In the genomic region with DNA sequence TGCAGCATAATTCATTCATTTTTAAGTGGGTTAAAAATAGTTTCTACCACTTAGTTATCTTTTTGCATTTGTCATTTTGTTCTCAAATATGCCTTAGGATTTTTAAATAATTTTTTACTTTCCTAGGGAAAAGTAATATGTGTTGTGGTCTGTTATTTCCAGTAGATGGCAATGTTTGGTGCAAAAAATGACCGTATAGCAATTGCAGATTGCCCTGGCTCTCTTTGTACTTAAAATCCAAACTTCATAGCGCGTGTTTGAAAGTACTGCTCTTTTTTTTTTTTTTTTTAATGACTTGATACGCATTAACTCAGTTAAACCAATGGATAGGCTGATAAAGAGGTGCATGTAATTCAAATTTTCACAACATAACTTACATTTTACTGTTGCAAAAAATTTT, we compare ENCODE assay signal across 9 cellular contexts.
DNase-seq lines count a peak whose midpoint lies in the region; ATAC-seq and TF ChIP-seq lines count a peak whose summit lies in the region.
"Had no signal": no experiment of that assay in that cellular context is flagged by ENCODE, and none has a peak within 500 bp of the region (broad histone marks: within the 10 kb centered on the region; RNA-seq: fewer than 3 reads in every experiment).

No MANE protein-coding gene starts in this region.

- no peak overlapping the region for H2AFZ ChIP-seq in neural cell (ENCODE audit: low read depth, low read length)

- H3K4me2 ChIP-seq in neural cell (ENCODE audit: low read length): no peak overlapping the region
- H3K4me2 ChIP-seq: BLaER1 treated with 17β-estradiol and CSF1 and Interleukin-3, amounts not matched to agents 10 nM and 100 nM had no signal

- no peak for TF ChIP-seq EP300 in neural cell (conservative IDR thresholded peaks at IDR 0.05; ENCODE audit: poor library complexity, severe bottlenecking)

- TF ChIP-seq CTCF in chondrocyte (IDR thresholded peaks at IDR 0.05): peak; percentile 77
- peak; percentile 67 for TF ChIP-seq CTCF in neural cell (IDR thresholded peaks at IDR 0.05; ENCODE audit: poor library complexity, severe bottlenecking)

- H3K36me3 Mint-ChIP-seq in chondrocyte (ENCODE audit: low read depth): no peaks in the 10 kb centered on the region
- no peaks in the 10 kb centered on the region for H3K36me3 Mint-ChIP-seq in activated naive CD8-positive, alpha-beta T cell treated with anti-CD3 and anti-CD28 coated beads, Interleukin-2, amount 50 U/mL, for 24 hours (ENCODE audit: low read depth)
- H3K36me3 Mint-ChIP-seq in activated T-cell treated with anti-CD3 and anti-CD28 coated beads, Interleukin-2, amount 50 U/mL, for 4 hours (ENCODE audit: insufficient read depth): no peaks in the 10 kb centered on the region

- H3F3A ChIP-seq in neural cell (ENCODE audit: insufficient read depth, low read length, poor library complexity, severe bottlenecking): no peaks in the 10 kb centered on the region

- DNase-seq in NCI-H1694 treated with DMSO at 0.1 percent for 48 hours (lab: John Stamatoyannopoulos, UW) (peak; percentile 39), NCI-H1694 (lab: John Stamatoyannopoulos, UW) (no peak), NCI-H146 treated with DMSO at 0.1 percent for 48 hours (lab: John Stamatoyannopoulos, UW; ENCODE audit: unreplicated experiment) (peak; percentile 0), chondrocyte (ENCODE audit: low spot score) (no peak), NCI-H226 (no peak)
- no peak for DNase-seq in activated naive CD8-positive, alpha-beta T cell treated with anti-CD3 and anti-CD28 coated beads, Interleukin-2, amount 50 U/mL, for 24 hours
- DNase-seq in activated T-cell treated with anti-CD3 and anti-CD28 coated beads, Interleukin-2, amount 50 U/mL, for 4 hours: no peak

- H3K9me3 Mint-ChIP-seq in chondrocyte (ENCODE audit: low read depth): no peaks in the 10 kb centered on the region
- no peaks in the 10 kb centered on the region for H3K9me3 Mint-ChIP-seq in activated naive CD8-positive, alpha-beta T cell treated with anti-CD3 and anti-CD28 coated beads, Interleukin-2, amount 50 U/mL, for 24 hours
- no peaks in the 10 kb centered on the region for H3K9me3 Mint-ChIP-seq in activated T-cell treated with anti-CD3 and anti-CD28 coated beads, Interleukin-2, amount 50 U/mL, for 4 hours

- H3K4me3 ChIP-seq in neural cell (ENCODE audit: low read length): no peak overlapping the region
- H3K4me3 ChIP-seq: BLaER1 treated with 17β-estradiol and CSF1 and Interleukin-3, amounts not matched to agents 10 nM and 100 nM had no signal

- no peaks in the 10 kb centered on the region for H3K4me1 Mint-ChIP-seq in chondrocyte (ENCODE audit: low read depth)
- H3K4me1 Mint-ChIP-seq in activated naive CD8-positive, alpha-beta T cell treated with anti-CD3 and anti-CD28 coated beads, Interleukin-2, amount 50 U/mL, for 24 hours: no peaks in the 10 kb centered on the region
- H3K4me1 Mint-ChIP-seq in activated T-cell treated with anti-CD3 and anti-CD28 coated beads, Interleukin-2, amount 50 U/mL, for 4 hours (ENCODE audit: low read depth): no peaks in the 10 kb centered on the region

- no peaks in the 10 kb centered on the region for H3K9me3 ChIP-seq in neural cell (ENCODE audit: low read length)
- H3K9me3 ChIP-seq: BLaER1 treated with 17β-estradiol and CSF1 and Interleukin-3, amounts not matched to agents 10 nM and 100 nM had no signal

- no peak overlapping the region for H3K27ac Mint-ChIP-seq in chondrocyte (ENCODE audit: unreplicated experiment)
- H3K27ac Mint-ChIP-seq in activated naive CD8-positive, alpha-beta T cell treated with anti-CD3 and anti-CD28 coated beads, Interleukin-2, amount 50 U/mL, for 24 hours: no peak overlapping the region

- H3K36me3 ChIP-seq in neural cell (ENCODE audit: insufficient read depth, low read length): no peaks in the 10 kb centered on the region
- H3K36me3 ChIP-seq: BLaER1 treated with 17β-estradiol and CSF1 and Interleukin-3, amounts not matched to agents 10 nM and 100 nM had no signal

- no peaks in the 10 kb centered on the region for H3K27me3 Mint-ChIP-seq in chondrocyte (ENCODE audit: low read depth)
- no peaks in the 10 kb centered on the region for H3K27me3 Mint-ChIP-seq in activated naive CD8-positive, alpha-beta T cell treated with anti-CD3 and anti-CD28 coated beads, Interleukin-2, amount 50 U/mL, for 24 hours
- H3K27me3 Mint-ChIP-seq in activated T-cell treated with anti-CD3 and anti-CD28 coated beads, Interleukin-2, amount 50 U/mL, for 4 hours (ENCODE audit: low read depth): no peaks in the 10 kb centered on the region

- no peak overlapping the region for H3K9ac ChIP-seq in neural cell (ENCODE audit: low read length)
- H3K9ac ChIP-seq: BLaER1 treated with 17β-estradiol and CSF1 and Interleukin-3, amounts not matched to agents 10 nM and 100 nM had no signal

- H3K4me3 Mint-ChIP-seq in chondrocyte (ENCODE audit: unreplicated experiment): no peak overlapping the region
- H3K4me3 Mint-ChIP-seq in activated naive CD8-positive, alpha-beta T cell treated with anti-CD3 and anti-CD28 coated beads, Interleukin-2, amount 50 U/mL, for 24 hours: no peak overlapping the region
- no peak overlapping the region for H3K4me3 Mint-ChIP-seq in activated T-cell treated with anti-CD3 and anti-CD28 coated beads, Interleukin-2, amount 50 U/mL, for 4 hours

- no peak for ATAC-seq in activated naive CD8-positive, alpha-beta T cell treated with anti-CD3 and anti-CD28 coated beads, Interleukin-2, amount 50 U/mL, for 24 hours
- ATAC-seq in activated T-cell treated with anti-CD3 and anti-CD28 coated beads, Interleukin-2, amount 50 U/mL, for 4 hours: no peak

- H3K79me2 ChIP-seq in neural cell (replicated peaks; ENCODE audit: insufficient read depth, low read length): no peaks in the 10 kb centered on the region

- no peaks in the 10 kb centered on the region for H4K20me1 ChIP-seq in neural cell (ENCODE audit: insufficient read depth)

- H3K27ac ChIP-seq in neural cell (ENCODE audit: low read length): no peak overlapping the region
- H3K27ac ChIP-seq: BLaER1 treated with 17β-estradiol and CSF1 and Interleukin-3, amounts not matched to agents 10 nM and 100 nM had no signal

- no peaks in the 10 kb centered on the region for H3K27me3 ChIP-seq in neural cell (ENCODE audit: insufficient read depth, low read depth, low read length)

- no peaks in the 10 kb centered on the region for H3K9me2 ChIP-seq in neural cell (ENCODE audit: insufficient read depth, low read length)

- TF ChIP-seq RAD21 in neural cell (conservative IDR thresholded peaks at IDR 0.05): peak; percentile 73

TF ChIP-seq in neural cell, 6 proteins besides CTCF, POLR2A, EP300 and RAD21:
- no peak for TF ChIP-seq POLR2AphosphoS5 (IDR thresholded peaks at IDR 0.05)
- peak; percentile 75 for TF ChIP-seq SMC3 (conservative IDR thresholded peaks at IDR 0.05; ENCODE audit: poor library complexity)
- TF ChIP-seq TAF1 (IDR thresholded peaks at IDR 0.05; ENCODE audit: low read depth): no peak
- TF ChIP-seq, protein P1, sequence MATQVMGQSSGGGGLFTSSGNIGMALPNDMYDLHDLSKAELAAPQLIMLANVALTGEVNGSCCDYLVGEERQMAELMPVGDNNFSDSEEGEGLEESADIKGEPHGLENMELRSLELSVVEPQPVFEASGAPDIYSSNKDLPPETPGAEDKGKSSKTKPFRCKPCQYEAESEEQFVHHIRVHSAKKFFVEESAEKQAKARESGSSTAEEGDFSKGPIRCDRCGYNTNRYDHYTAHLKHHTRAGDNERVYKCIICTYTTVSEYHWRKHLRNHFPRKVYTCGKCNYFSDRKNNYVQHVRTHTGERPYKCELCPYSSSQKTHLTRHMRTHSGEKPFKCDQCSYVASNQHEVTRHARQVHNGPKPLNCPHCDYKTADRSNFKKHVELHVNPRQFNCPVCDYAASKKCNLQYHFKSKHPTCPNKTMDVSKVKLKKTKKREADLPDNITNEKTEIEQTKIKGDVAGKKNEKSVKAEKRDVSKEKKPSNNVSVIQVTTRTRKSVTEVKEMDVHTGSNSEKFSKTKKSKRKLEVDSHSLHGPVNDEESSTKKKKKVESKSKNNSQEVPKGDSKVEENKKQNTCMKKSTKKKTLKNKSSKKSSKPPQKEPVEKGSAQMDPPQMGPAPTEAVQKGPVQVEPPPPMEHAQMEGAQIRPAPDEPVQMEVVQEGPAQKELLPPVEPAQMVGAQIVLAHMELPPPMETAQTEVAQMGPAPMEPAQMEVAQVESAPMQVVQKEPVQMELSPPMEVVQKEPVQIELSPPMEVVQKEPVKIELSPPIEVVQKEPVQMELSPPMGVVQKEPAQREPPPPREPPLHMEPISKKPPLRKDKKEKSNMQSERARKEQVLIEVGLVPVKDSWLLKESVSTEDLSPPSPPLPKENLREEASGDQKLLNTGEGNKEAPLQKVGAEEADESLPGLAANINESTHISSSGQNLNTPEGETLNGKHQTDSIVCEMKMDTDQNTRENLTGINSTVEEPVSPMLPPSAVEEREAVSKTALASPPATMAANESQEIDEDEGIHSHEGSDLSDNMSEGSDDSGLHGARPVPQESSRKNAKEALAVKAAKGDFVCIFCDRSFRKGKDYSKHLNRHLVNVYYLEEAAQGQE (IDR thresholded peaks at IDR 0.05; ENCODE audit: borderline replicate concordance): no peak
- TF ChIP-seq MXI1 (conservative IDR thresholded peaks at IDR 0.05; ENCODE audit: poor library complexity, severe bottlenecking): no peak

Comparison
In these comparisons a context has a peak if more than half of its experiments do, and no peak if none do; other contexts are left out.
1. DNase-seq: peak in NCI-H1694 treated with DMSO at 0.1 percent for 48 hours (single experiment) and NCI-H146 treated with DMSO at 0.1 percent for 48 hours (single experiment); none in NCI-H1694 (single experiment), chondrocyte (single experiment), NCI-H226 (single experiment), activated naive CD8-positive, alpha-beta T cell treated with anti-CD3 and anti-CD28 coated beads, Interleukin-2, amount 50 U/mL, for 24 hours (single experiment) and activated T-cell treated with anti-CD3 and anti-CD28 coated beads, Interleukin-2, amount 50 U/mL, for 4 hours (single experiment).